Comparison of ENCODE assay signal across 8 cellular contexts in genomic region chr15:90664650-90665287, GRCh38. TPM values are rescaled to one million over a fixed set of nuclear protein-coding genes. Genes with fewer than 3 reads are reported as not detected.
DNase-seq lines count a peak whose midpoint lies in the region; ATAC-seq and TF ChIP-seq lines count a peak whose summit lies in the region.

No MANE protein-coding gene starts in this region.

- intact Hi-C loops in heart right ventricle (cut with DNase I): no loop called here

- H3K9me3 Mint-ChIP-seq in activated naive CD8-positive, alpha-beta T cell (ENCODE audit: low read depth): no peaks in the 10 kb centered on the region

- peak overlapping the region; percentile 81 to 92 (median 85) for H3K9ac ChIP-seq in skeletal muscle tissue (ENCODE audit: low read depth in 1 of 3, low read length in 3 of 3)

- H3K36me3 Mint-ChIP-seq in activated naive CD8-positive, alpha-beta T cell: no peaks in the 10 kb centered on the region

- no peaks in the 10 kb centered on the region for H3K27me3 ChIP-seq in heart right ventricle
- no peaks in the 10 kb centered on the region for H3K27me3 ChIP-seq in skeletal muscle tissue (ENCODE audit: control insufficient read depth in 3 of 3, insufficient read depth in 3 of 3, low read length in 3 of 3)

- peaks cover 1% of the 10 kb centered on the region for H3K27me3 Mint-ChIP-seq in activated naive CD8-positive, alpha-beta T cell

- peak overlapping the region; percentile 38 to 97 (median 88) for H3K27ac ChIP-seq in heart right ventricle
- H3K27ac ChIP-seq in skeletal muscle tissue (ENCODE audit: low read depth, low read length): peak overlapping the region; percentile 86

- H3K4me1 Mint-ChIP-seq in activated naive CD8-positive, alpha-beta T cell (ENCODE audit: low read depth): peaks cover 58% of the 10 kb centered on the region

- peak in 1 of 9 donors; percentile 9 for TF ChIP-seq CTCF in heart right ventricle (IDR thresholded peaks at IDR 0.05)

- H3K9me3 ChIP-seq in heart right ventricle (no peaks in the 10 kb centered on the region), skeletal muscle tissue (ENCODE audit: control insufficient read depth in 3 of 3, low read length in 3 of 3) (no peaks in the 10 kb centered on the region)

- WGBS in heart right ventricle, 2 donors: 33 to 34% methylated on average over 26 to 28 of the region's 28 CpGs

- H3K27ac Mint-ChIP-seq in activated naive CD8-positive, alpha-beta T cell: peak overlapping the region; percentile 58

- no peaks in the 10 kb centered on the region for H3K36me3 ChIP-seq in heart right ventricle
- H3K36me3 ChIP-seq in skeletal muscle tissue (ENCODE audit: control insufficient read depth in 3 of 3, insufficient read depth in 3 of 3, low read length in 3 of 3): no peaks in the 10 kb centered on the region

- H3K4me3 ChIP-seq in heart right ventricle: peak overlapping the region; percentile 64 to 97 (median 74)
- H3K4me3 ChIP-seq in skeletal muscle tissue (ENCODE audit: low read length in 3 of 3): peak overlapping the region; percentile 67 to 83 (median 75)

- peaks cover 0 to 40% (median 18%) of the 10 kb centered on the region in 9 donors for H3K4me1 ChIP-seq in heart right ventricle
- H3K4me1 ChIP-seq in skeletal muscle tissue (ENCODE audit: control insufficient read depth in 3 of 3, insufficient read depth in 3 of 3, low read length in 3 of 3): peaks cover 13 to 24% (median 24%) of the 10 kb centered on the region in 3 donors

- DNase-seq in NCI-H510A treated with DMSO at 0.1 percent for 48 hours (lab: John Stamatoyannopoulos, UW) (peak; percentile 40), NCI-H510A (lab: John Stamatoyannopoulos, UW) (no peak), heart right ventricle (peak; percentile 42 to 60), ureter (ENCODE audit: low spot score) (no peak)

- H3K4me3 Mint-ChIP-seq in activated naive CD8-positive, alpha-beta T cell: peak overlapping the region; percentile 81

- ATAC-seq in HG03135 (IDR thresholded peaks at IDR 0.05; ENCODE audit: unreplicated experiment): peak; percentile 6
- peak; percentile 50 to 79 (median 65) for ATAC-seq in heart right ventricle
- ATAC-seq in GM21367 (IDR thresholded peaks at IDR 0.05; ENCODE audit: unreplicated experiment): no peak

RNA-seq across cellular contexts. Expression of gene BLM, which starts 52.4 kb away (rescaled TPM):
- total RNA-seq in heart right ventricle: 10 to 100 TPM in 4 of 10 donors, 1 to 10 TPM in 6; 3.5 to 35.0 (median 7.9) TPM
- 10 to 100 TPM in 1 of 2 donors, 1 to 10 TPM in 1; 5.8 to 15.4 TPM for polyA plus RNA-seq in heart right ventricle
- total RNA-seq in skeletal muscle tissue: 2.1 TPM
- total RNA-seq in ureter: 3.7 TPM

Comparison
In these comparisons a context has a peak if more than half of its experiments do, and no peak if none do; other contexts are left out.
1. DNase-seq: peak in NCI-H510A treated with DMSO at 0.1 percent for 48 hours (single experiment) and heart right ventricle (2 of 2); none in NCI-H510A (single experiment) and ureter (single experiment).